In genomic region chr15:35932541-35932940, GRCh38 we compare ENCODE assay signal across 21 cellular contexts.
"Had no signal": no experiment of that assay in that cellular context is flagged by ENCODE, and none has a peak within 500 bp of the region (broad histone marks: within the 10 kb centered on the region; RNA-seq: fewer than 3 reads in every experiment).

No MANE protein-coding gene starts in this region.

- H3K27ac ChIP-seq: colonic mucosa, prostate gland, stomach, vagina had no signal

- H3K36me3 ChIP-seq: colonic mucosa, prostate gland, right lobe of liver, stomach, vagina had no signal

- H3K4me3 ChIP-seq: colonic mucosa, prostate gland, right lobe of liver, stomach, vagina had no signal

- DNase-seq: activated CD4-positive, alpha-beta T cell treated with anti-CD3 and anti-CD28 coated beads, Interleukin-2, amount 50 U/mL, for 1 hour; activated CD8-positive, alpha-beta memory T cell treated with anti-CD3 and anti-CD28 coated beads, Interleukin-2, amount 50 U/mL, for 48 hours; activated effector memory CD4-positive, alpha-beta T cell treated with Interleukin-2 at 50 U/mL for 16 hours; activated naive CD4-positive, alpha-beta T cell treated with anti-CD3 and anti-CD28 coated beads, Interleukin-2, amount 50 U/mL, for 16 hours; activated T-cell treated with anti-CD3 and anti-CD28 coated beads, Interleukin-2, amount 50 U/mL, for 48 hours; colonic mucosa; foreskin melanocyte; glutamatergic neuron; hippocampal formation; kidney; left ventricle myocardium superior; right lobe of liver; small intestine; stimulated activated CD4-positive, alpha-beta T cell treated with anti-CD3 and anti-CD28 coated beads, Interleukin-15, amount 100 ng/mL, for 24 hours; stimulated activated CD4-positive, alpha-beta T cell treated with anti-CD3 and anti-CD28 coated beads, Interleukin-2, amount 100 ng/mL, for 48 hours; stomach; T-helper 1 cell; T1000; trophoblast cell had no signal

- H3K27me3 ChIP-seq: colonic mucosa, right lobe of liver, stomach, vagina had no signal
